Comparison of ENCODE assay signal across 20 cellular contexts in genomic region chr10:110845372-110845755, GRCh38. TPM values are rescaled to one million over a fixed set of nuclear protein-coding genes. Genes with fewer than 3 reads are reported as not detected.
DNase-seq lines count a peak whose midpoint lies in the region; ATAC-seq, FAIRE-seq and TF ChIP-seq lines count a peak whose summit lies in the region.
"Had no signal": no experiment of that assay in that cellular context is flagged by ENCODE, and none has a peak within 500 bp of the region (broad histone marks: within the 10 kb centered on the region; RNA-seq: fewer than 3 reads in every experiment).

No MANE protein-coding gene starts in this region.

- CTCF ChIA-PET in HepG2 (lab: Yijun Ruan, JAX; ENCODE audit: low intra/inter-chr PET ratio, low total read pairs): no interaction called here

- TF ChIP-seq RAD21 in HepG2 (CRISPR knock-in tag; IDR thresholded peaks at IDR 0.05): no peak

- no peak for TF ChIP-seq POLR2A in GM12891 (IDR thresholded peaks at IDR 0.05; ENCODE audit: low read depth, low read length)
- no peak for TF ChIP-seq POLR2A in HepG2 (IDR thresholded peaks at IDR 0.05; ENCODE audit: insufficient read depth in 1 of 2, low read depth in 2 of 2, low read length in 2 of 2)
- no peak for TF ChIP-seq POLR2A in sigmoid colon (IDR thresholded peaks at IDR 0.05)

- H3K79me2 ChIP-seq in HepG2 (ENCODE audit: insufficient read depth, low read length): no peaks in the 10 kb centered on the region

- H3K9ac ChIP-seq in HepG2 (ENCODE audit: insufficient read depth, low read depth, low read length): no peak overlapping the region

- ATAC-seq in T-helper 17 cell (no peak), HepG2 (peak; percentile 5)
- ATAC-seq in activated CD4-positive, CD25-positive, alpha-beta regulatory T cell treated with anti-CD3 and anti-CD28 coated beads, Interleukin-2, amount 50 U/mL, for 24 hours: no peak
- ATAC-seq: SK-N-SH treated with all-trans-retinoic acid at 6 μM for 48 hours had no signal

- H3K9me3 ChIP-seq in T-helper 17 cell (ENCODE audit: control insufficient read depth, low read length, poor library complexity, severe bottlenecking): no peaks in the 10 kb centered on the region
- H3K9me3 ChIP-seq in HepG2 (ENCODE audit: low read length): no peaks in the 10 kb centered on the region
- H3K9me3 ChIP-seq in sigmoid colon: no peaks in the 10 kb centered on the region
- H3K9me3 ChIP-seq: heart left ventricle had no signal

- H3K4me3 Mint-ChIP-seq in T-helper 17 cell: no peak overlapping the region
- H3K4me3 Mint-ChIP-seq: activated naive CD8-positive, alpha-beta T cell treated with anti-CD3 and anti-CD28 coated beads, Interleukin-2, amount 10 ng/mL, durations not matched to agents 7 days and 5 days had no signal

- peaks cover 50% of the 10 kb centered on the region for H3K4me1 Mint-ChIP-seq in T-helper 17 cell

- no peaks in the 10 kb centered on the region for H3K27me3 Mint-ChIP-seq in T-helper 17 cell
- H3K27me3 Mint-ChIP-seq: activated naive CD8-positive, alpha-beta T cell treated with anti-CD3 and anti-CD28 coated beads, Interleukin-2, amount 10 ng/mL, durations not matched to agents 7 days and 5 days had no signal

- peak overlapping the region; percentile 73 for H3K4me2 ChIP-seq in HepG2 (ENCODE audit: low read depth, low read length)

- in situ Hi-C loops in HepG2 (cut with HindIII; ENCODE audit: extremely low pct_ligation_motif_present, low pct_unique_long_range_greater_than_20kb): no loop called here

- WGBS in HepG2 (ENCODE audit: low lambda C conversion rate): 0% methylated on average over 1 of the region's 1 CpG
- 19 to 78% methylated on average over 1 of the region's 1 CpG for WGBS in sigmoid colon, 2 donors

- TF ChIP-seq CTCF in HepG2 (CRISPR knock-in tag; IDR thresholded peaks at IDR 0.05): no peak
- no peak for TF ChIP-seq CTCF in sigmoid colon (IDR thresholded peaks at IDR 0.05)

- H3K27ac ChIP-seq in HepG2 (ENCODE audit: extremely low read length, insufficient read depth, low read length): peak overlapping the region; percentile 80
- H3K27ac ChIP-seq in sigmoid colon: peak overlapping the region in 1 of 4 donors; percentile 8
- H3K27ac ChIP-seq: cardiac muscle cell, heart left ventricle had no signal

- FAIRE-seq in GM12891 (lab: Jason Lieb, UNC) (peak; percentile 33), HepG2 (lab: Jason Lieb, UNC) (no peak)

- intact Hi-C loops in HepG2 (cut with micrococcal nuclease; ENCODE audit: unreplicated experiment): no loop called here
- intact Hi-C loops in sigmoid colon (cut with DNase I): no loop called here
- intact Hi-C loops in posterior cingulate gyrus (cut with DNase I): no loop called here

- DNase-seq in GM12891 (ENCODE audit: insufficient read length, low spot score): no peak
- DNase-seq in T-helper 17 cell: no peak
- no peak for DNase-seq in HepG2 (ENCODE audit: low spot score)
- peak; percentile 46 for DNase-seq in sigmoid colon
- DNase-seq in NCI-H2107 (lab: John Stamatoyannopoulos, UW): no peak
- DNase-seq in posterior cingulate gyrus: no peak
- no peak for DNase-seq in NCI-H187 treated with DMSO at 0.1 percent for 48 hours (lab: John Stamatoyannopoulos, UW)
- DNase-seq: activated CD4-positive, alpha-beta T cell treated with anti-CD3 and anti-CD28 coated beads, Interleukin-2, amount 50 U/mL, for 48 hours; activated naive CD8-positive, alpha-beta T cell treated with anti-CD3 and anti-CD28 coated beads, Interleukin-2, amount 10 ng/mL, durations not matched to agents 7 days and 5 days; activated T-cell treated with anti-CD3 and anti-CD28 coated beads, Interleukin-2, amount 50 U/mL, for 48 hours; C1 segment of cervical spinal cord; effector CD8-positive, alpha-beta T cell; heart left ventricle; NCI-H1048; stimulated activated CD4-positive, alpha-beta T cell treated with anti-CD3 and anti-CD28 coated beads, Interleukin-4, amount 100 ng/mL, for 24 hours; stimulated activated CD8-positive, alpha-beta memory T cell treated with anti-CD3 and anti-CD28 coated beads, Interleukin-4, amount 100 ng/mL, for 48 hours; trophoblast cell had no signal

- H4K20me1 ChIP-seq in HepG2 (ENCODE audit: insufficient read depth, low read length): no peaks in the 10 kb centered on the region

- H3K4me3 ChIP-seq in HepG2 (replicated peaks in 1 of 3; ENCODE audit: insufficient read depth in 1 of 3, low read depth in 2 of 3, low read length in 3 of 3) (peak overlapping the region in 1 of 3 experiments; percentile 46; a peak in 2 of 6 replicates), sigmoid colon (no peak overlapping the region)
- H3K4me3 ChIP-seq: cardiac muscle cell, heart left ventricle had no signal

- TF ChIP-seq EP300 in HepG2 (IDR thresholded peaks at IDR 0.05; ENCODE audit: low read depth in 2 of 2, low read length in 2 of 2) (no peak), HepG2 (CRISPR knock-in tag; IDR thresholded peaks at IDR 0.05; ENCODE audit: borderline replicate concordance) (no peak), sigmoid colon (IDR thresholded peaks at IDR 0.05) (no peak)

- H3K36me3 Mint-ChIP-seq in T-helper 17 cell (ENCODE audit: low read depth): peaks cover 5% of the 10 kb centered on the region
- H3K36me3 Mint-ChIP-seq: activated naive CD8-positive, alpha-beta T cell treated with anti-CD3 and anti-CD28 coated beads, Interleukin-2, amount 10 ng/mL, durations not matched to agents 7 days and 5 days had no signal

- peaks cover 74% of the 10 kb centered on the region for H3K4me1 ChIP-seq in HepG2 (ENCODE audit: insufficient read depth, low read length)
- H3K4me1 ChIP-seq in sigmoid colon: no peaks in the 10 kb centered on the region

- H3K27me3 ChIP-seq in HepG2 (ENCODE audit: control insufficient read depth in 1 of 2, insufficient read depth in 2 of 2, low read length in 2 of 2) (no peaks in the 10 kb centered on the region), sigmoid colon (no peaks in the 10 kb centered on the region)
- H3K27me3 ChIP-seq: cardiac muscle cell, heart left ventricle had no signal

- H2AFZ ChIP-seq in HepG2 (ENCODE audit: low read length): no peak overlapping the region

- H3K36me3 ChIP-seq in HepG2 (replicated peaks in 1 of 2; ENCODE audit: control insufficient read depth in 1 of 2, insufficient read depth in 2 of 2, low read length in 2 of 2) (no peaks in the 10 kb centered on the region), sigmoid colon (no peaks in the 10 kb centered on the region)
- H3K36me3 ChIP-seq: cardiac muscle cell, heart left ventricle had no signal

- BruUV-seq in HepG2 (replicated peaks; lab: Mats Ljungman, UMichigan): no TSS peak

- peak overlapping the region; percentile 97 for H3K27ac Mint-ChIP-seq in T-helper 17 cell

- POLR2A ChIA-PET in HepG2 (lab: Yijun Ruan, JAX): interaction anchor here (0.7 to 4.6 kb wide), 10 partner anchors 9 to 1380 kb away, joined by 4 to 44 read pairs (median 8); partner anchors contain the start of gene PDCD4

TF ChIP-seq in GM12891, 5 proteins besides CTCF, POLR2A, EP300 and RAD21:
- TF ChIP-seq POU2F2 (IDR thresholded peaks at IDR 0.05; ENCODE audit: low read depth, low read length) (no peak), TAF1 (IDR thresholded peaks at IDR 0.05; ENCODE audit: low read depth, low read length) (no peak), SPI1 (IDR thresholded peaks at IDR 0.05; ENCODE audit: low read depth, low read length) (no peak), PAX5 (IDR thresholded peaks at IDR 0.05; ENCODE audit: insufficient read depth, low read length, severe bottlenecking) (no peak), POLR2AphosphoS5 (IDR thresholded peaks at IDR 0.05; ENCODE audit: low read depth, low read length) (no peak)

TF ChIP-seq in HepG2, 621 proteins besides CTCF, POLR2A, EP300 and RAD21 (continues in another document):
- no peak for TF ChIP-seq ZNF678 (CRISPR knock-in tag; IDR thresholded peaks at IDR 0.05)
- 0 out of 2 replicates have a peak, but pooled peaks have one; percentile 1 for TF ChIP-seq ZNF350 (CRISPR knock-in tag; IDR thresholded peaks at IDR 0.05; ENCODE audit: borderline replicate concordance, low read depth)
- TF ChIP-seq ZBTB42 (CRISPR knock-in tag; IDR thresholded peaks at IDR 0.05): 0 out of 2 replicates have a peak, but pooled peaks have one; percentile 26

RNA-seq across cellular contexts. Expression of gene PDCD4, which starts 26.4 kb away (rescaled TPM):
- 287 TPM for polyA plus RNA-seq in GM12891 (2012; ENCODE audit: low read depth, missing spikeins)
- 100 to 1,000 TPM; 307 TPM for total RNA-seq in T-helper 17 cell
- total RNA-seq in HepG2 (2016; rRNA removed; fragmentation: Illumina TruSeq; extraction: Trizol): 56.2 and 92.8 TPM in 2 replicates
- 16.2 and 22.3 TPM in 2 replicates for total RNA-seq in HepG2 (2016; cell fraction: cytosol; rRNA removed; fragmentation: Illumina TruSeq; extraction: Trizol; ENCODE audit: low read depth)
- 63.2 and 84.9 TPM in 2 replicates for total RNA-seq in HepG2 (2016; cell fraction: insoluble cytoplasmic fraction; rRNA removed; fragmentation: Illumina TruSeq; extraction: Trizol)
- 12.3 and 13.7 TPM in 2 replicates for total RNA-seq in HepG2 (2016; cell fraction: membrane; rRNA removed; fragmentation: Illumina TruSeq; extraction: Trizol)
- 30.6 and 42.1 TPM in 2 replicates for total RNA-seq in HepG2 (2016; cell fraction: nucleus; rRNA removed; fragmentation: Illumina TruSeq; extraction: Trizol)
- 22.4 and 22.8 TPM in 2 replicates for polyA plus RNA-seq in HepG2 (2011; rRNA removed)
- polyA plus RNA-seq in HepG2 (2011; cell fraction: cytosol; rRNA removed): 7.6 and 12.9 TPM in 2 replicates
- 8.4 and 13.8 TPM in 2 replicates for polyA plus RNA-seq in HepG2 (2011; cell fraction: nucleus; rRNA removed)
- polyA plus RNA-seq in HepG2 (2012): 50.1 and 77.6 TPM in 2 replicates
- polyA plus RNA-seq in HepG2 (2016; cell fraction: cytosol; fragmentation: Illumina TruSeq; extraction: Trizol; ENCODE audit: low read depth): 2.7 and 4.0 TPM in 2 replicates
- 112 and 113 TPM in 2 replicates for polyA plus RNA-seq in HepG2 (2016; cell fraction: insoluble cytoplasmic fraction; fragmentation: Illumina TruSeq; extraction: Trizol; ENCODE audit: low read depth)
- 9.3 and 9.7 TPM in 2 replicates for polyA plus RNA-seq in HepG2 (2016; cell fraction: membrane; fragmentation: Illumina TruSeq; extraction: Trizol; ENCODE audit: low read depth)
- polyA plus RNA-seq in HepG2 (2016; cell fraction: nucleus; fragmentation: Illumina TruSeq; extraction: Trizol; ENCODE audit: insufficient read depth, low read depth): 58.0 and 60.5 TPM in 2 replicates
- 3.8 and 12.7 TPM in 2 replicates for polyA minus RNA-seq in HepG2 (2011; rRNA and poly(A)+ RNA removed; ENCODE audit: low replicate concordance)
- polyA minus RNA-seq in HepG2 (2011; cell fraction: cytosol; rRNA and poly(A)+ RNA removed): 19.9 and 36.2 TPM in 2 replicates
- 50.6 and 51.0 TPM in 2 replicates for polyA minus RNA-seq in HepG2 (2011; cell fraction: nucleus; rRNA and poly(A)+ RNA removed)
- total RNA-seq in sigmoid colon: 100 to 1,000 TPM in 3 of 4 donors, 10 to 100 TPM in 1; 64.3 to 140 (median 127) TPM
- 100 to 1,000 TPM; 179 to 327 (median 236) TPM for polyA plus RNA-seq in sigmoid colon
